8 cellular contexts compared by ENCODE assay signal in genomic region chr19:6087074-6087506, GRCh38. TPM values are rescaled to one million over a fixed set of nuclear protein-coding genes. Genes with fewer than 3 reads are reported as not detected.
DNase-seq lines count a peak whose midpoint lies in the region; ATAC-seq, FAIRE-seq and TF ChIP-seq lines count a peak whose summit lies in the region.

No MANE protein-coding gene starts in this region.

- no peak overlapping the region for H3K27ac ChIP-seq in CD8-positive, alpha-beta memory T cell (ENCODE audit: low read depth, low read length)

- peak overlapping the region; percentile 37 for H3K4me3 ChIP-seq in CD8-positive, alpha-beta memory T cell (ENCODE audit: low read length)

- H3K27me3 ChIP-seq in CD8-positive, alpha-beta memory T cell (ENCODE audit: insufficient read depth, low read length, poor library complexity, severe bottlenecking): no peaks in the 10 kb centered on the region

- DNase-seq in CD8-positive, alpha-beta memory T cell: peak in 1 of 5 donors; percentile 40
- peak; percentile 73 for DNase-seq in NCI-H2227 (lab: John Stamatoyannopoulos, UW; ENCODE audit: unreplicated experiment)
- no peak for DNase-seq in chondrocyte (ENCODE audit: low spot score)
- no peak for DNase-seq in neural crest cell (ENCODE audit: low read depth, low spot score)
- DNase-seq in stimulated activated CD4-positive, alpha-beta T cell treated with anti-CD3 and anti-CD28 coated beads, Interleukin-2, amount 100 ng/mL, for 48 hours: no peak
- no peak for DNase-seq in NCI-H446 (lab: John Stamatoyannopoulos, UW)
- no peak for DNase-seq in urothelium cell line (ENCODE audit: low spot score)

- H3K36me3 Mint-ChIP-seq in CD8-positive, alpha-beta memory T cell: peaks cover 0 to 1% (median 0%) of the 10 kb centered on the region in 3 donors
- H3K36me3 Mint-ChIP-seq in chondrocyte (ENCODE audit: low read depth): no peaks in the 10 kb centered on the region
- H3K36me3 Mint-ChIP-seq in neural crest cell (ENCODE audit: low read depth): no peaks in the 10 kb centered on the region

- no peak for FAIRE-seq in urothelium cell line (lab: Jason Lieb, UNC)

- no peaks in the 10 kb centered on the region for H3K9me3 Mint-ChIP-seq in CD8-positive, alpha-beta memory T cell
- H3K9me3 Mint-ChIP-seq in chondrocyte (ENCODE audit: low read depth) (no peaks in the 10 kb centered on the region), neural crest cell (no peaks in the 10 kb centered on the region)

- TF ChIP-seq CTCF in chondrocyte (IDR thresholded peaks at IDR 0.05) (no peak), neural crest cell (conservative IDR thresholded peaks at IDR 0.05) (no peak)

- H3K27me3 Mint-ChIP-seq in CD8-positive, alpha-beta memory T cell: peaks cover 0 to 9% of the 10 kb centered on the region in 2 donors
- H3K27me3 Mint-ChIP-seq in chondrocyte (ENCODE audit: low read depth): no peaks in the 10 kb centered on the region
- H3K27me3 Mint-ChIP-seq in neural crest cell (ENCODE audit: low read depth): no peaks in the 10 kb centered on the region

- H3K4me1 ChIP-seq in CD8-positive, alpha-beta memory T cell (ENCODE audit: insufficient read depth, low read length): peaks cover 22% of the 10 kb centered on the region

- peak overlapping the region in 7 of 8 donors; percentile 6 to 89 (median 79) for H3K27ac Mint-ChIP-seq in CD8-positive, alpha-beta memory T cell
- H3K27ac Mint-ChIP-seq in chondrocyte (ENCODE audit: unreplicated experiment) (peak overlapping the region; percentile 86), neural crest cell (ENCODE audit: unreplicated experiment) (peak overlapping the region; percentile 46)

- no peaks in the 10 kb centered on the region for H3K36me3 ChIP-seq in CD8-positive, alpha-beta memory T cell (ENCODE audit: insufficient read depth, low read length)

- CTCF ChIA-PET in CD8-positive, alpha-beta memory T cell (lab: Charles Lee): no interaction called here

- POLR2A ChIA-PET in CD8-positive, alpha-beta memory T cell (lab: Charles Lee): no interaction called here

- H3K4me1 Mint-ChIP-seq in CD8-positive, alpha-beta memory T cell: peaks cover 19 to 24% (median 19%) of the 10 kb centered on the region in 3 donors
- H3K4me1 Mint-ChIP-seq in chondrocyte (ENCODE audit: low read depth) (peaks cover 50% of the 10 kb centered on the region), neural crest cell (peaks cover 39% of the 10 kb centered on the region)

- peak overlapping the region; percentile 27 to 83 (median 72) for H3K4me3 Mint-ChIP-seq in CD8-positive, alpha-beta memory T cell
- peak overlapping the region; percentile 15 for H3K4me3 Mint-ChIP-seq in chondrocyte (ENCODE audit: unreplicated experiment)
- peak overlapping the region; percentile 36 for H3K4me3 Mint-ChIP-seq in neural crest cell

- peak; percentile 63 for ATAC-seq in GM19328 (IDR thresholded peaks at IDR 0.05; ENCODE audit: unreplicated experiment)

- no peaks in the 10 kb centered on the region for H3K9me3 ChIP-seq in CD8-positive, alpha-beta memory T cell (ENCODE audit: low read length)

RNA-seq across cellular contexts. Expression of gene RFX2, which starts 23.2 kb away (rescaled TPM):
- total RNA-seq in CD8-positive, alpha-beta memory T cell: 1 to 10 TPM; 4.2 to 4.9 TPM
- 1.5 TPM for polyA plus RNA-seq in CD8-positive, alpha-beta memory T cell
- total RNA-seq in chondrocyte: 5.6 to 9.9 TPM (median 6.5 TPM) in 3 replicates
- 17.2 and 19.2 TPM in 2 replicates for total RNA-seq in neural crest cell

RNA-seq across cellular contexts. Expression of gene ACSBG2, which starts 48.4 kb away (rescaled TPM):
- total RNA-seq in CD8-positive, alpha-beta memory T cell: not detected
- polyA plus RNA-seq in CD8-positive, alpha-beta memory T cell: not detected
- total RNA-seq in chondrocyte (0.10 TPM in 1 of 3 replicates, not detected in the others), neural crest cell (not detected in 2 replicates)

Comparison
In these comparisons a context has a peak if more than half of its experiments do, and no peak if none do; other contexts are left out.
1. H3K4me3 Mint-ChIP-seq: peak in every context shown above with its lines; median percentile 72 in CD8-positive, alpha-beta memory T cell; 36 in neural crest cell; 15 in chondrocyte.